7 cellular contexts compared by ENCODE assay signal in genomic region chr5:56481147-56481997, GRCh38.
DNase-seq lines count a peak whose midpoint lies in the region; ATAC-seq and TF ChIP-seq lines count a peak whose summit lies in the region.

No MANE protein-coding gene starts in this region.

- H3K27me3 ChIP-seq in foreskin keratinocyte: no peaks in the 10 kb centered on the region
- peaks cover 18% of the 10 kb centered on the region for H3K27me3 ChIP-seq in neural cell (ENCODE audit: insufficient read depth, low read depth, low read length)
- no peaks in the 10 kb centered on the region for H3K27me3 ChIP-seq in vagina

- DNase-seq in NB4 (ENCODE audit: low read depth) (peak; percentile 47), foreskin keratinocyte (peak in 1 of 2 donors; percentile 23), vagina (ENCODE audit: extremely low spot score in 2 of 2) (no peak)
- peak; percentile 15 for DNase-seq in activated T-helper 9 cell treated with anti-CD3 and anti-CD28 coated beads, Interleukin-2, amount 50 U/mL, for 16 hours (ENCODE audit: low read depth)

- peak; percentile 32 for TF ChIP-seq CTCF in NB4 (IDR thresholded peaks at IDR 0.05; ENCODE audit: low read depth, low read length)
- peak; percentile 34 for TF ChIP-seq CTCF in foreskin keratinocyte (conservative IDR thresholded peaks at IDR 0.05)
- TF ChIP-seq CTCF in neural cell (IDR thresholded peaks at IDR 0.05; ENCODE audit: poor library complexity, severe bottlenecking): no peak
- TF ChIP-seq CTCF in vagina (IDR thresholded peaks at IDR 0.05): no peak

- no peaks in the 10 kb centered on the region for H4K20me1 ChIP-seq in neural cell (ENCODE audit: insufficient read depth)

- peaks cover 6% of the 10 kb centered on the region for H3K4me1 ChIP-seq in foreskin keratinocyte
- H3K4me1 ChIP-seq in vagina: peaks cover 27% of the 10 kb centered on the region

- no peaks in the 10 kb centered on the region for H3K79me2 ChIP-seq in neural cell (replicated peaks; ENCODE audit: insufficient read depth, low read length)

- H3K4me3 ChIP-seq in NB4 (ENCODE audit: low read depth, low read length) (peak overlapping the region; percentile 67), neural cell (ENCODE audit: low read length) (peak overlapping the region; percentile 61), vagina (peak overlapping the region; percentile 69 to 91)

- no peak overlapping the region for H2AFZ ChIP-seq in neural cell (ENCODE audit: low read depth, low read length)

- peak overlapping the region; percentile 51 for H3K9ac ChIP-seq in neural cell (ENCODE audit: low read length)

- TF ChIP-seq POLR2A in NB4 (IDR thresholded peaks at IDR 0.05; ENCODE audit: extremely low read depth, insufficient read length): no peak
- no peak for TF ChIP-seq POLR2A in vagina (IDR thresholded peaks at IDR 0.05)

- no peak for TF ChIP-seq RAD21 in neural cell (conservative IDR thresholded peaks at IDR 0.05)

- H3K4me2 ChIP-seq in neural cell (ENCODE audit: low read length): no peak overlapping the region

- ATAC-seq in GM19035 (IDR thresholded peaks at IDR 0.05; ENCODE audit: unreplicated experiment) (peak; percentile 40), foreskin keratinocyte (peak; percentile 16), HG02870 (IDR thresholded peaks at IDR 0.05; ENCODE audit: unreplicated experiment) (no peak)

- no peaks in the 10 kb centered on the region for H3K36me3 ChIP-seq in neural cell (ENCODE audit: insufficient read depth, low read length)
- H3K36me3 ChIP-seq in vagina: no peaks in the 10 kb centered on the region

- H3K9me3 ChIP-seq in neural cell (ENCODE audit: low read length) (no peaks in the 10 kb centered on the region), vagina (no peaks in the 10 kb centered on the region)

- no peaks in the 10 kb centered on the region for H3K9me2 ChIP-seq in neural cell (ENCODE audit: insufficient read depth, low read length)

- H3K27ac ChIP-seq in foreskin keratinocyte: peak overlapping the region; percentile 49
- H3K27ac ChIP-seq in neural cell (ENCODE audit: low read length): no peak overlapping the region
- H3K27ac ChIP-seq in vagina: peak overlapping the region; percentile 89

- intact Hi-C loops in vagina (cut with DNase I): no loop called here

- no peaks in the 10 kb centered on the region for H3F3A ChIP-seq in neural cell (ENCODE audit: insufficient read depth, low read length, poor library complexity, severe bottlenecking)

- TF ChIP-seq EP300 in neural cell (conservative IDR thresholded peaks at IDR 0.05; ENCODE audit: poor library complexity, severe bottlenecking): no peak

TF ChIP-seq in neural cell, 6 proteins besides CTCF, POLR2A, EP300 and RAD21:
- TF ChIP-seq MXI1 (conservative IDR thresholded peaks at IDR 0.05; ENCODE audit: poor library complexity, severe bottlenecking): no peak
- no peak for TF ChIP-seq EZH2 (IDR thresholded peaks at IDR 0.05; ENCODE audit: borderline replicate concordance, insufficient read depth, low read length, poor library complexity, severe bottlenecking)
- no peak for TF ChIP-seq SMC3 (conservative IDR thresholded peaks at IDR 0.05; ENCODE audit: poor library complexity)
- no peak for TF ChIP-seq REST (IDR thresholded peaks at IDR 0.05; ENCODE audit: borderline replicate concordance)
- no peak for TF ChIP-seq POLR2AphosphoS5 (IDR thresholded peaks at IDR 0.05)
- no peak for TF ChIP-seq TAF1 (IDR thresholded peaks at IDR 0.05; ENCODE audit: low read depth)

Comparison
In these comparisons a context has a peak if more than half of its experiments do, and no peak if none do; other contexts are left out.
1. DNase-seq: peak in NB4 (single experiment) and activated T-helper 9 cell treated with anti-CD3 and anti-CD28 coated beads, Interleukin-2, amount 50 U/mL, for 16 hours (single experiment); none in vagina (0 of 2).
2. CTCF ChIP-seq: peak in NB4 (single experiment) and foreskin keratinocyte (single experiment); none in neural cell (single experiment) and vagina (0 of 3).
3. Peak in every context shown above with its lines, with median percentiles within 50 percentile points of each other: H3K4me3 ChIP-seq.